In the genomic region with DNA sequence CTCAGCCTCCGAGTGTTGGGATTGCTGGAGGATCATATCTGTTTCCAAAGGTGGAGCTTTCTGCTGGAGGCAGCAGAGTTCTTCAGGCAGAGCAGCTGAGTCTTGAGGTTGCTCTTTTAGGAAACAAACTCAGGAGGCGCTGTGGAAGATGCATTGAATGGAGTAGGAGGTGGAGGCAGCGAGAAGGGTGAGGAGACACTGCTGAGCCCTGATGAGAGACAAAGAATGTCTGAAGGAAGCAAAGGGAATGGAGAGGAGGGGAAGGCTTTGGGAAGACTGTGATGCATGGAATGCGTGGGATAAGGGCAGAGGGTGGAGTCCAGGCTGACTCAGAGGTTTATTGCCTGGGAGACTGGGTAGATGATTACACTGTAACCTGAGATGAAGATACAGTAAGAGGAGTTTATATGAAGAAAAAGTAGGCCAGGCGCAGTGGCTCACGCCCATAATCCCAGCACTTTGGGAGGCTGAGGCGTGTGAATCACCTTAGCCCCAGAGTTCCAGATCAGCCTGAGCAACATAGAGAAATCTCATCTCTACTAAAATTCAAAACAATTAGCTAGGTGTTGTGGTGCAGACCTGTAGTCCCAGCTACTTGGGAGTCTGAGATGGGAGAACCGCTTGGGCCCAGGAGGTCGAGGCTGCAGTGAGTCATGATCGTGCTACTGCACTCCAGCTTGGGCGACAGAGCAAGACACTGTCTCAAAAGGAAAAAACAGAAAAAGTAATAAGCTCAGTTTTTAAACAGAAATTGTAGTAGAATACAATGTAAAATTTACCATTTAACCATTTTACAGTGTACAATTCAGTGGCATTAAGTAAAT, we compare ENCODE assay signal across 8 cellular contexts. TPM values are rescaled to one million over a fixed set of nuclear protein-coding genes. Genes with fewer than 3 reads are reported as not detected.
DNase-seq lines count a peak whose midpoint lies in the region; ATAC-seq and TF ChIP-seq lines count a peak whose summit lies in the region.

No MANE protein-coding gene starts in this region.

- H3K9me3 Mint-ChIP-seq in nephron, result peaks cover 3% of the 10 kb centered on the region

- peak overlapping the region; percentile 77 for H3K4me2 ChIP-seq in GM23248 (ENCODE audit: unreplicated experiment)

- intact Hi-C loops in colonic mucosa (cut with DNase I), result no loop called here
- intact Hi-C loops in dorsolateral prefrontal cortex (cut with DNase I), result no loop called here

- H3K4me1 Mint-ChIP-seq in nephron, result peaks cover 23% of the 10 kb centered on the region

- DNase-seq in GM23248 (peak; percentile 98), NCI-H524 (lab: John Stamatoyannopoulos, UW) (peak; percentile 32 to 57), colonic mucosa (peak; percentile 84), dorsolateral prefrontal cortex (no peak), hippocampal formation (lab: John Stamatoyannopoulos, UW) (no peak)
- no peak for DNase-seq in stimulated activated CD4-positive, alpha-beta T cell treated with anti-CD3 and anti-CD28 coated beads, Interleukin-15, amount 100 ng/mL, for 24 hours

- no peaks in the 10 kb centered on the region for H3K9me2 ChIP-seq in GM23248 (ENCODE audit: insufficient read depth)

- H3K36me3 ChIP-seq in GM23248 (ENCODE audit: low read depth), result no peaks in the 10 kb centered on the region
- no peaks in the 10 kb centered on the region for H3K36me3 ChIP-seq in colonic mucosa

- H3K27ac ChIP-seq in GM23248 (peak overlapping the region; percentile 95), colonic mucosa (peak overlapping the region; percentile 95), dorsolateral prefrontal cortex (no peak overlapping the region)

- H3K27ac Mint-ChIP-seq in nephron, result peak overlapping the region; percentile 91 to 97 (median 94)

- no peaks in the 10 kb centered on the region for H3K27me3 ChIP-seq in GM23248 (replicated peaks; ENCODE audit: insufficient read depth)
- H3K27me3 ChIP-seq in colonic mucosa, result no peaks in the 10 kb centered on the region
- no peaks in the 10 kb centered on the region for H3K27me3 ChIP-seq in dorsolateral prefrontal cortex

- WGBS in GM23248 (ENCODE audit: low coverage in 1 of 2, low lambda C conversion rate in 2 of 2, missing lambda C conversion rate in 2 of 2), 2 experiments, result 11 to 16% methylated on average over 11 of the region's 11 CpGs

- no peak for TF ChIP-seq CTCF in colonic mucosa (IDR thresholded peaks at IDR 0.05)
- TF ChIP-seq CTCF in nephron (IDR thresholded peaks at IDR 0.05; ENCODE audit: unreplicated experiment in 3 of 3), result peak; percentile 41 to 58 (median 43)
- no peak for TF ChIP-seq CTCF in dorsolateral prefrontal cortex (IDR thresholded peaks at IDR 0.05 in 54 of 56, conservative IDR thresholded peaks at IDR 0.05 in 2 of 56; ENCODE audit: low read depth in 1 of 56, partially characterized antibody in 56 of 56)

- peak overlapping the region; percentile 75 for H2AFZ ChIP-seq in GM23248

- H3K9me3 ChIP-seq in GM23248 (ENCODE audit: low read depth), result no peaks in the 10 kb centered on the region
- H3K9me3 ChIP-seq in colonic mucosa, result no peaks in the 10 kb centered on the region

- no peaks in the 10 kb centered on the region for H3K36me3 Mint-ChIP-seq in nephron (ENCODE audit: low read depth)

- no peak for ATAC-seq in HG03439 (IDR thresholded peaks at IDR 0.05; ENCODE audit: unreplicated experiment)

- H3K9ac ChIP-seq in GM23248 (peak overlapping the region; percentile 76), colonic mucosa (ENCODE audit: low read depth in 2 of 2, low read length in 2 of 2) (peak overlapping the region in 1 of 2 donors; percentile 54)

- no peaks in the 10 kb centered on the region for H3K27me3 Mint-ChIP-seq in nephron (ENCODE audit: low read depth)

- H3K4me3 Mint-ChIP-seq in nephron, result peak overlapping the region; percentile 0 to 63 (median 47)

- in situ Hi-C loops in GM23248 (cut with MboI), result no loop called here

- H3K4me1 ChIP-seq in GM23248 (ENCODE audit: insufficient read depth), result peaks cover 17% of the 10 kb centered on the region
- H3K4me1 ChIP-seq in colonic mucosa, result peaks cover 6% of the 10 kb centered on the region

- no peaks in the 10 kb centered on the region for H4K20me1 ChIP-seq in GM23248 (ENCODE audit: insufficient read depth)

- peaks cover 19% of the 10 kb centered on the region for H3F3A ChIP-seq in GM23248 (ENCODE audit: insufficient read depth)

- H3K4me3 ChIP-seq in GM23248 (peak overlapping the region; percentile 45), colonic mucosa (no peak overlapping the region), dorsolateral prefrontal cortex (no peak overlapping the region)

- no peaks in the 10 kb centered on the region for H3K79me2 ChIP-seq in GM23248 (ENCODE audit: insufficient read depth)

RNA-seq across cellular contexts. Expression of gene TMEM219, which starts 17.8 kb away (rescaled TPM):
- total RNA-seq in GM23248 (2014; rRNA removed; shearing (Covaris generic)), result 91.6 and 124 TPM in 2 replicates
- polyA plus RNA-seq in GM23248 (2016; fragmentation: Nextera tagmentation; extraction: Ambion mirVana), result 162 and 166 TPM in 2 replicates
- 100 to 1,000 TPM; 149 to 174 TPM for total RNA-seq in colonic mucosa
- total RNA-seq in dorsolateral prefrontal cortex, result 100 to 1,000 TPM in 56 of 120 experiments, 10 to 100 TPM in 64; 63.3 to 177 (median 99.3) TPM

RNA-seq across cellular contexts. Expression of gene KCTD13, which starts 18.0 kb away (rescaled TPM):
- total RNA-seq in GM23248 (2014; rRNA removed; shearing (Covaris generic)), result 3.7 and 14.7 TPM in 2 replicates
- polyA plus RNA-seq in GM23248 (2016; fragmentation: Nextera tagmentation; extraction: Ambion mirVana), result 10.7 and 12.6 TPM in 2 replicates
- total RNA-seq in colonic mucosa, result 10 to 100 TPM; 17.7 to 28.8 TPM
- 10 to 100 TPM; 38.6 to 87.0 (median 61.2) TPM for total RNA-seq in dorsolateral prefrontal cortex

RNA-seq across cellular contexts. Expression of gene TAOK2, which starts 29.6 kb away (rescaled TPM):
- total RNA-seq in GM23248 (2014; rRNA removed; shearing (Covaris generic)), result 57.7 and 57.9 TPM in 2 replicates
- polyA plus RNA-seq in GM23248 (2016; fragmentation: Nextera tagmentation; extraction: Ambion mirVana), result 12.5 and 13.6 TPM in 2 replicates
- total RNA-seq in colonic mucosa (10 to 100 TPM; 37.4 to 62.3 TPM), dorsolateral prefrontal cortex (10 to 100 TPM; 58.7 to 87.3 (median 69.6) TPM)

RNA-seq across cellular contexts. Expression of gene ASPHD1, which starts 43.8 kb away (rescaled TPM):
- 6.9 and 18.7 TPM in 2 replicates for total RNA-seq in GM23248 (2014; rRNA removed; shearing (Covaris generic))
- polyA plus RNA-seq in GM23248 (2016; fragmentation: Nextera tagmentation; extraction: Ambion mirVana), result 18.5 and 19.3 TPM in 2 replicates
- 1 to 10 TPM; 1.5 to 3.9 TPM for total RNA-seq in colonic mucosa
- total RNA-seq in dorsolateral prefrontal cortex, result 100 to 1,000 TPM in 28 of 120 experiments, 10 to 100 TPM in 92; 60.7 to 127 (median 92.5) TPM

RNA-seq across cellular contexts. Expression of gene SEZ6L2, which starts 44.7 kb away (rescaled TPM):
- 30.7 and 34.7 TPM in 2 replicates for total RNA-seq in GM23248 (2014; rRNA removed; shearing (Covaris generic))
- polyA plus RNA-seq in GM23248 (2016; fragmentation: Nextera tagmentation; extraction: Ambion mirVana), result 6.9 and 7.3 TPM in 2 replicates
- total RNA-seq in colonic mucosa (10 to 100 TPM; 11.2 to 12.1 TPM), dorsolateral prefrontal cortex (100 to 1,000 TPM in 106 of 120 experiments, 10 to 100 TPM in 14; 57.0 to 207 (median 139) TPM)

Comparison
In these comparisons a context has a peak if more than half of its experiments do, and no peak if none do; other contexts are left out.
1. DNase-seq: peak in GM23248 (single experiment), NCI-H524 (2 of 2) and colonic mucosa (single experiment); none in stimulated activated CD4-positive, alpha-beta T cell treated with anti-CD3 and anti-CD28 coated beads, Interleukin-15, amount 100 ng/mL, for 24 hours (single experiment), dorsolateral prefrontal cortex (0 of 10) and hippocampal formation (0 of 2).
2. H3K27ac ChIP-seq: peak in GM23248 (single experiment) and colonic mucosa (single experiment); none in dorsolateral prefrontal cortex (0 of 59).
3. CTCF ChIP-seq: peak in nephron (3 of 3); none in colonic mucosa (single experiment) and dorsolateral prefrontal cortex (0 of 56).